26 cellular contexts compared by ENCODE assay signal in the genomic region with DNA sequence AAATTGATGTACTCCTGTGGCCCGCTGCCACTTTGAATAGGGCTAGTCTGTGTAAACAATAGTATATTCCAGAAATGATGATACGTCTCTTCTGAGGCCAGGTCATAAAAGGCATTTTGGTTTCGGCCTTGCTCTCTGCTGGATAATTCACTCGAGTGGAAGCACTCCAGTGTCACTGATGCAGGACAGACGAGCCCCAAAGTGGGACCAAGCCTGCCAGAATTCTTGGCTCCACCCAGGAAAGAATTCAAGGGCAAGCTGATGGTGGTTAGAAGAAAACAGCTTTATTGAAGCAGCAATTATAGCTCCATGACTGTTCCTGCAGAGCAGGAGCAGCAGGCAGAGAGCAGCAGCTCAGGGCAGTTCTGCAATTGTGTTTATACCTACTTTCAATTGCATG.
DNase-seq lines count a peak whose midpoint lies in the region; ATAC-seq lines count a peak whose summit lies in the region.
"Had no signal": no experiment of that assay in that cellular context is flagged by ENCODE, and none has a peak within 500 bp of the region (broad histone marks: within the 10 kb centered on the region; RNA-seq: fewer than 3 reads in every experiment).

No MANE protein-coding gene starts in this region.

- H3K36me3 ChIP-seq in MG63 = no peaks in the 10 kb centered on the region
- H3K36me3 ChIP-seq: colonic mucosa, gastroesophageal sphincter, sigmoid colon, transverse colon had no signal

- H3K9me3 Mint-ChIP-seq in activated T-cell treated with anti-CD3 and anti-CD28 coated beads, Interleukin-2, amount 50 U/mL, for 4 hours = no peaks in the 10 kb centered on the region

- no peaks in the 10 kb centered on the region for H3K27me3 Mint-ChIP-seq in activated T-cell treated with anti-CD3 and anti-CD28 coated beads, Interleukin-2, amount 50 U/mL, for 4 hours (ENCODE audit: low read depth)
- H3K27me3 Mint-ChIP-seq: activated CD8-positive, alpha-beta memory T cell treated with anti-CD3 and anti-CD28 coated beads, Interleukin-2, amount 10 ng/mL, durations not matched to agents 7 days and 5 days had no signal

- peak; percentile 4 for DNase-seq in MG63
- DNase-seq in NCI-H1436 treated with DMSO at 0.1 percent for 48 hours (lab: John Stamatoyannopoulos, UW) = peak; percentile 26
- DNase-seq in NCI-H2227 treated with DMSO at 0.1 percent for 48 hours (lab: John Stamatoyannopoulos, UW) = peak; percentile 83
- peak; percentile 6 for DNase-seq in myocyte (ENCODE audit: low read depth)
- no peak for DNase-seq in HCEC 1CT
- no peak for DNase-seq in putamen (ENCODE audit: low spot score)
- no peak for DNase-seq in activated T-cell treated with anti-CD3 and anti-CD28 coated beads, Interleukin-2, amount 50 U/mL, for 4 hours
- DNase-seq: activated CD4-positive, alpha-beta T cell treated with anti-CD3 and anti-CD28 coated beads, Interleukin-2, amount 50 U/mL, for 4 hours; activated CD8-positive, alpha-beta memory T cell treated with anti-CD3 and anti-CD28 coated beads, Interleukin-2, amount 10 ng/mL, durations not matched to agents 7 days and 5 days; activated T-cell treated with anti-CD3 and anti-CD28 coated beads, Interleukin-2, amount 50 U/mL, for 48 hours; colonic mucosa; DND-41; effector CD4-positive, alpha-beta T cell; GF-D8; left cardiac atrium; natural killer cell; NCI-H446; occipital lobe; psoas muscle; sigmoid colon; stimulated activated CD4-positive, alpha-beta T cell treated with anti-CD3 and anti-CD28 coated beads, Interleukin-4, amount 100 ng/mL, for 1 hour; T-helper 2 cell; transverse colon had no signal

- no peaks in the 10 kb centered on the region for H3K27me3 ChIP-seq in MG63
- H3K27me3 ChIP-seq: colonic mucosa, gastroesophageal sphincter, sigmoid colon, transverse colon had no signal

- no peak overlapping the region for H3K4me3 Mint-ChIP-seq in activated T-cell treated with anti-CD3 and anti-CD28 coated beads, Interleukin-2, amount 50 U/mL, for 4 hours
- H3K4me3 Mint-ChIP-seq: activated CD8-positive, alpha-beta memory T cell treated with anti-CD3 and anti-CD28 coated beads, Interleukin-2, amount 10 ng/mL, durations not matched to agents 7 days and 5 days; natural killer cell had no signal

- no peak for ATAC-seq in activated T-cell treated with anti-CD3 and anti-CD28 coated beads, Interleukin-2, amount 50 U/mL, for 4 hours
- ATAC-seq: activated CD4-positive, CD25-positive, alpha-beta regulatory T cell treated with anti-CD3 and anti-CD28 coated beads, Interleukin-2, amount 50 U/mL, for 24 hours; activated CD8-positive, alpha-beta memory T cell treated with anti-CD3 and anti-CD28 coated beads, Interleukin-2, amount 10 ng/mL, durations not matched to agents 7 days and 5 days; gastroesophageal sphincter; left cardiac atrium; natural killer cell; psoas muscle; Right ventricle myocardium inferior had no signal

- no peak overlapping the region for H3K4me3 ChIP-seq in MG63
- H3K4me3 ChIP-seq: colonic mucosa, gastroesophageal sphincter, psoas muscle, sigmoid colon, transverse colon had no signal

- H3K36me3 Mint-ChIP-seq in activated T-cell treated with anti-CD3 and anti-CD28 coated beads, Interleukin-2, amount 50 U/mL, for 4 hours (ENCODE audit: insufficient read depth) = no peaks in the 10 kb centered on the region
- H3K36me3 Mint-ChIP-seq: activated CD8-positive, alpha-beta memory T cell treated with anti-CD3 and anti-CD28 coated beads, Interleukin-2, amount 10 ng/mL, durations not matched to agents 7 days and 5 days had no signal

- H3K4me1 Mint-ChIP-seq in activated T-cell treated with anti-CD3 and anti-CD28 coated beads, Interleukin-2, amount 50 U/mL, for 4 hours (ENCODE audit: low read depth) = no peaks in the 10 kb centered on the region
- H3K4me1 Mint-ChIP-seq: activated CD8-positive, alpha-beta memory T cell treated with anti-CD3 and anti-CD28 coated beads, Interleukin-2, amount 10 ng/mL, durations not matched to agents 7 days and 5 days; natural killer cell had no signal

- H3K9me3 ChIP-seq in MG63 = no peaks in the 10 kb centered on the region
- H3K9me3 ChIP-seq: colonic mucosa, gastroesophageal sphincter, psoas muscle, sigmoid colon, transverse colon had no signal

Comparison
In these comparisons a context has a peak if more than half of its experiments do, and no peak if none do; other contexts are left out.
1. DNase-seq: peak in MG63 (single experiment), NCI-H1436 treated with DMSO at 0.1 percent for 48 hours (single experiment), NCI-H2227 treated with DMSO at 0.1 percent for 48 hours (single experiment) and myocyte (single experiment); none in HCEC 1CT (single experiment), putamen (single experiment) and activated T-cell treated with anti-CD3 and anti-CD28 coated beads, Interleukin-2, amount 50 U/mL, for 4 hours (single experiment).